In the genomic region with DNA sequence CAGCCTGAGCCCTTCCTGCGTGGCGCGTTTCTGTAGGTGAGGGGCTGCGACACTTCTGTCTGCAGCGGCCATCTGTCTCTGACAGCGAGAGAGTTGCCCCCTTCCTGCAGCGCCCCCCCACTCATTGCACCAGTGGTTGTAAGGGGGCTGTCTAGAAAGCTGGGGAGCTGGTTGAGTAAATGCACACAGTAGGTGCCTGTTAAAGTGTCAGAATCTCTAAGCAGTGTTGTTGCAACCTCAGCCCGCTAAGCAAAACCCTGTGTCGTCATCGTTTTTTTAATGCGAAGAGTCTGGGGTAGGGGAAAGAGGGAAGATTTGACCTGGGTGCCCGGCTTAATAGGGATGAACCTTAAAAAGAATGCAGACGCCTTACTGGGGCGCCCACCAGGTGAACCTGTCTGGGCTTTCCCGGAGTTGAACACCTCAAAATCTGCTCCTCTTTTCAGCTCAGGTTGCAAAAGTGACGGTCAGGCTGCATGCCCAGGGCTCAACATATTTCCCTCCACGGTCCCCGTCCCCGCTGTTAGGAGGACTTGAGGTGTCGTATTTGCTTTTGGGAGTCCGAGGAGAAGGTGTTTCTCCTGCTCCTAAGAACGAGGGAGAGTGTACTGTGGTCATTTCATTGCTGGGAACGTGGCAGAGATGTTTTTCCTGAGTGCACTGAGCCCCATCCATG, we compare ENCODE assay signal across 1 cellular context.
A peak's percentile ranks its signal among the peaks of the same experiment; 100 is the strongest.
TF ChIP-seq lines count a peak whose summit lies in the region.

No MANE protein-coding gene starts in this region.

TF ChIP-seq in endothelial cell of umbilical vein, 7 proteins besides CTCF, POLR2A, EP300 and RAD21:
- peak; percentile 52 for TF ChIP-seq EZH2 (IDR thresholded peaks at IDR 0.05; ENCODE audit: borderline replicate concordance, low read depth, low read length, severe bottlenecking)
- no peak for TF ChIP-seq FOS (IDR thresholded peaks at IDR 0.05; ENCODE audit: borderline replicate concordance, insufficient read depth, low read length)
